16 cellular contexts compared by ENCODE assay signal in the genomic region with DNA sequence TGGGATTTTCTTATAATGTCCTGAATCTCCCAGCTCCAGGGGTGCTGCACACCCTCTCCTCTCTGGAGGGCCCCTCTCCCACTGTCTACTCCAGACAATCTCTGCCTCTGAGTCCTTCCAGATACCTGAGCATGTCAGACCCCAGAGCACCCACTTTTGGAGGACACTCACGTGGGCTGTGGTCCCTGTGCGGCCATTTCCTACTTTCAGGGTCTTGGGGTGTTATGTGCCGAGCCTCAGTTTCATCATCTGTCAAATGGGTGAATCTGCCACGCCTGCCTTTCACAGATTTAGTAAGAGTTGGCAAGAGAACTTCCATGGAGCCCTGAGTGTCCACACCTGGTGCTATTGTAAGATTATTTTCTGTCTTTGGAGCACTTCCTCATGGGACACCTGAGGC. TPM values are rescaled to one million over a fixed set of nuclear protein-coding genes. Genes with fewer than 3 reads are reported as not detected.
"Had no signal": no experiment of that assay in that cellular context is flagged by ENCODE, and none has a peak within 500 bp of the region (broad histone marks: within the 10 kb centered on the region; RNA-seq: fewer than 3 reads in every experiment).

No MANE protein-coding gene starts in this region.

- H3K27ac ChIP-seq: pancreas, skin epidermis, upper lobe of left lung had no signal

- H3K9me3 ChIP-seq: pancreas, upper lobe of left lung had no signal

- H3K4me3 ChIP-seq: pancreas, upper lobe of left lung had no signal

- DNase-seq: activated CD4-positive, alpha-beta T cell treated with anti-CD3 and anti-CD28 coated beads for 1 hour; activated CD4-positive, alpha-beta T cell treated with anti-CD3 and anti-CD28 coated beads, Interleukin-2, amount 50 U/mL, for 48 hours; activated naive CD4-positive, alpha-beta T cell treated with anti-CD3 and anti-CD28 coated beads for 36 hours; activated naive CD8-positive, alpha-beta T cell treated with anti-CD3 and anti-CD28 coated beads, Interleukin-2, amount 50 U/mL, for 24 hours; left ventricle myocardium superior; pancreas; stimulated activated CD4-positive, alpha-beta T cell treated with anti-CD3 and anti-CD28 coated beads, Interleukin-15, amount 100 ng/mL, for 24 hours; stimulated activated CD4-positive, alpha-beta T cell treated with anti-CD3 and anti-CD28 coated beads, Interleukin-4, amount 100 ng/mL, for 1 hour; stimulated activated naive CD4-positive, alpha-beta T cell; upper lobe of left lung had no signal

- H3K36me3 ChIP-seq: pancreas, upper lobe of left lung had no signal

- ATAC-seq: activated naive CD8-positive, alpha-beta T cell treated with anti-CD3 and anti-CD28 coated beads, Interleukin-2, amount 50 U/mL, for 24 hours; esophagus mucosa; pancreas had no signal

RNA-seq across cellular contexts. Expression of a gene that starts 3.7 kb away (rescaled TPM):
- total RNA-seq: activated naive CD4-positive, alpha-beta T cell treated with anti-CD3 and anti-CD28 coated beads for 36 hours; subcutaneous adipose tissue; T-helper 1 cell treated with Interleukin-12 subunit alpha and Interleukin-12 subunit beta and Interleukin-4 antibody, amounts not matched to agents 30 ng/mL and 1 ng/mL, for 36 hours had no signal

RNA-seq across cellular contexts. Expression of a gene that starts 8.0 kb away (rescaled TPM):
- total RNA-seq: activated naive CD4-positive, alpha-beta T cell treated with anti-CD3 and anti-CD28 coated beads for 36 hours; neural crest cell; T-helper 1 cell treated with Interleukin-12 subunit alpha and Interleukin-12 subunit beta and Interleukin-4 antibody, amounts not matched to agents 30 ng/mL and 1 ng/mL, for 36 hours had no signal
- polyA plus RNA-seq: keratinocyte had no signal
